8 cellular contexts compared by ENCODE assay signal in genomic region chr9:134024393-134024792, GRCh38. TPM values are rescaled to one million over a fixed set of nuclear protein-coding genes. Genes with fewer than 3 reads are reported as not detected.
DNase-seq lines count a peak whose midpoint lies in the region; ATAC-seq, FAIRE-seq and TF ChIP-seq lines count a peak whose summit lies in the region.

No MANE protein-coding gene starts in this region.

- H3K4me3 Mint-ChIP-seq in Caco-2 (ENCODE audit: unreplicated experiment) (peak overlapping the region; percentile 75), osteocyte (ENCODE audit: unreplicated experiment) (peak overlapping the region; percentile 75)

- H3K4me2 ChIP-seq in PC-3 (ENCODE audit: low read length) (peak overlapping the region; percentile 74), endothelial cell of umbilical vein (ENCODE audit: insufficient read depth, low read length) (peak overlapping the region; percentile 20)

- H3K27me3 ChIP-seq in Caco-2 (replicated peaks; ENCODE audit: control insufficient read depth, insufficient read depth, low read length) (no peaks in the 10 kb centered on the region), PC-3 (ENCODE audit: low read length) (no peaks in the 10 kb centered on the region), endothelial cell of umbilical vein (ENCODE audit: control insufficient read depth in 2 of 2, insufficient read depth in 2 of 2, low read length in 2 of 2) (no peaks in the 10 kb centered on the region)

- CTCF ChIA-PET in Caco-2 (lab: Charles Lee) (interaction anchor here (0.6 to 1.9 kb wide), 4 partner anchors 25 to 676 kb away, joined by 3 to 13 read pairs (median 6); partner anchors contain the start of genes MED22 and RPL7A), PC-3 (lab: Charles Lee) (interaction anchor here (1.1 kb wide), 1 partner anchor 17 kb away, joined by 10 read pairs; no protein-coding TSS in a partner anchor), endothelial cell of umbilical vein (lab: Charles Lee) (interaction anchor here (0.8 to 4.0 kb wide), 3 partner anchors 10 to 242 kb away, joined by 3 to 24 read pairs (median 13); no protein-coding TSS in a partner anchor)

- H3K4me1 Mint-ChIP-seq in Caco-2 (ENCODE audit: low read depth, unreplicated experiment) (no peaks in the 10 kb centered on the region), osteocyte (ENCODE audit: unreplicated experiment) (peaks cover 10% of the 10 kb centered on the region)

- POLR2A ChIA-PET in Caco-2 (lab: Charles Lee) = interaction anchor here (0.6 to 1.1 kb wide), 5 partner anchors 30 to 565 kb away, joined by 4 to 6 read pairs (median 5); partner anchors contain the start of gene WDR5
- POLR2A ChIA-PET in PC-3 (lab: Charles Lee; ENCODE audit: unreplicated experiment) = interaction anchor here (0.5 to 0.6 kb wide), 3 partner anchors 112 to 267 kb away, joined by 5 to 19 read pairs (median 16); partner anchors contain the start of gene WDR5
- POLR2A ChIA-PET in endothelial cell of umbilical vein (lab: Charles Lee) = interaction anchor here (0.6 kb wide), 1 partner anchor 30 kb away, joined by 5 read pairs; no protein-coding TSS in a partner anchor

- no peak for DNase-seq in Caco-2
- DNase-seq in PC-3 = no peak
- DNase-seq in endothelial cell of umbilical vein (ENCODE audit: low read depth, low spot score) = peak; percentile 10
- DNase-seq in osteocyte (ENCODE audit: extremely low spot score, unreplicated experiment) = no peak
- DNase-seq in stimulated activated naive CD4-positive, alpha-beta T cell (lab: John Stamatoyannopoulos, UW) = no peak
- no peak for DNase-seq in NCI-H146 (lab: John Stamatoyannopoulos, UW)
- DNase-seq in NOMO-1 treated with dmso at 0.1 percent for 144 hours (lab: John Stamatoyannopoulos, UW; ENCODE audit: unreplicated experiment) = no peak
- no peak for DNase-seq in head of caudate nucleus

- H3K79me2 ChIP-seq in PC-3 (ENCODE audit: low read length) = no peaks in the 10 kb centered on the region
- H3K79me2 ChIP-seq in endothelial cell of umbilical vein (ENCODE audit: control insufficient read depth, insufficient read depth, low read length) = no peaks in the 10 kb centered on the region

- no peaks in the 10 kb centered on the region for H3K9me2 ChIP-seq in PC-3 (replicated peaks; ENCODE audit: low read length)

- TF ChIP-seq CTCF in Caco-2 (IDR thresholded peaks at IDR 0.05; ENCODE audit: insufficient read depth in 1 of 2, low read depth in 1 of 2, low read length in 1 of 2, severe bottlenecking in 1 of 2, unreplicated experiment in 1 of 2) (no peak), PC-3 (conservative IDR thresholded peaks at IDR 0.05; ENCODE audit: low read depth, low read length) (no peak), endothelial cell of umbilical vein (IDR thresholded peaks at IDR 0.05; ENCODE audit: extremely low read depth in 1 of 2, insufficient read depth in 1 of 2, low read depth in 1 of 2, low read length in 2 of 2) (no peak), osteocyte (IDR thresholded peaks at IDR 0.05) (no peak)

- peaks cover 25% of the 10 kb centered on the region for H3K36me3 Mint-ChIP-seq in Caco-2 (ENCODE audit: insufficient read depth, unreplicated experiment)
- H3K36me3 Mint-ChIP-seq in osteocyte (ENCODE audit: unreplicated experiment) = peaks cover 7% of the 10 kb centered on the region

- H3K27ac ChIP-seq in PC-3 (ENCODE audit: low read length) = no peak overlapping the region
- no peak overlapping the region for H3K27ac ChIP-seq in endothelial cell of umbilical vein (ENCODE audit: insufficient read depth, low read depth, low read length)

- peak overlapping the region; percentile 27 for H3K27ac Mint-ChIP-seq in Caco-2 (ENCODE audit: unreplicated experiment)
- H3K27ac Mint-ChIP-seq in osteocyte (ENCODE audit: unreplicated experiment) = peak overlapping the region; percentile 29

- no peaks in the 10 kb centered on the region for H3K9me1 ChIP-seq in endothelial cell of umbilical vein (replicated peaks; ENCODE audit: control insufficient read depth, extremely low read depth, insufficient read depth, low read length)

- BruUV-seq in Caco-2 (replicated peaks; lab: Mats Ljungman, UMichigan) (no TSS peak), PC-3 (replicated peaks; lab: Mats Ljungman, UMichigan) (TSS peak; percentile 60), endothelial cell of umbilical vein (replicated peaks; lab: Mats Ljungman, UMichigan) (no TSS peak)

- H3K36me3 ChIP-seq in Caco-2 (ENCODE audit: control insufficient read depth, insufficient read depth, low read length) (peaks cover 1% of the 10 kb centered on the region; the same call in 1 of the 2 replicates), PC-3 (ENCODE audit: low read depth, low read length) (no peaks in the 10 kb centered on the region), endothelial cell of umbilical vein (ENCODE audit: control insufficient read depth in 2 of 2, extremely low read depth in 1 of 2, insufficient read depth in 2 of 2, low read length in 2 of 2) (peaks cover 0 to 1% of the 10 kb centered on the region in 2 experiments)

- TF ChIP-seq POLR2A in endothelial cell of umbilical vein (IDR thresholded peaks at IDR 0.05; ENCODE audit: low read depth, low read length) = no peak

- H3F3A ChIP-seq in PC-3 (ENCODE audit: low read length, unreplicated experiment) = no peaks in the 10 kb centered on the region

- H3K9ac ChIP-seq in PC-3 (ENCODE audit: low read length) = no peak overlapping the region
- no peak overlapping the region for H3K9ac ChIP-seq in endothelial cell of umbilical vein (replicated peaks; ENCODE audit: extremely low read depth, insufficient read depth, low read length)

- ATAC-seq in PC-3 = no peak; the same call in 1 of the 2 replicates

- intact Hi-C loops in Caco-2 (cut with micrococcal nuclease; ENCODE audit: unreplicated experiment) (no loop called here), PC-3 (cut with micrococcal nuclease) (loop anchor here (2.0 kb wide), 1 partner anchor 44 kb away; the partner anchor contains the start of gene BRD3), endothelial cell of umbilical vein (cut with micrococcal nuclease) (loop anchor here (2.0 kb wide), 1 partner anchor 32 kb away; the partner anchor contains the start of gene VAV2), head of caudate nucleus (cut with DNase I) (no loop called here)

- no peak for FAIRE-seq in endothelial cell of umbilical vein (lab: Jason Lieb, UNC)

- no peaks in the 10 kb centered on the region for H3K9me3 Mint-ChIP-seq in Caco-2 (ENCODE audit: unreplicated experiment)
- H3K9me3 Mint-ChIP-seq in osteocyte (ENCODE audit: unreplicated experiment) = no peaks in the 10 kb centered on the region

- H3K9me3 ChIP-seq in Caco-2 (no peaks in the 10 kb centered on the region), PC-3 (ENCODE audit: low read length) (no peaks in the 10 kb centered on the region), endothelial cell of umbilical vein (replicated peaks; ENCODE audit: control insufficient read depth, insufficient read depth, low read length) (no peaks in the 10 kb centered on the region)

- dilution Hi-C loops in endothelial cell of umbilical vein (cut with MboI; ENCODE audit: extremely low pct_ligation_motif_present, low sequenced_read_pairs) = no loop called here

- H3K4me1 ChIP-seq in Caco-2 = 0 out of 2 replicates have a peak, but pooled peaks cover 4% of the 10 kb centered on the region
- peaks cover 4% of the 10 kb centered on the region for H3K4me1 ChIP-seq in PC-3 (ENCODE audit: insufficient read depth, low read length)
- peaks cover 5% of the 10 kb centered on the region for H3K4me1 ChIP-seq in endothelial cell of umbilical vein (ENCODE audit: control insufficient read depth, extremely low read depth, insufficient read depth, low read length)

- H3K27me3 Mint-ChIP-seq in Caco-2 (ENCODE audit: insufficient read depth, unreplicated experiment) = no peaks in the 10 kb centered on the region
- no peaks in the 10 kb centered on the region for H3K27me3 Mint-ChIP-seq in osteocyte (ENCODE audit: unreplicated experiment)

- H4K20me1 ChIP-seq in PC-3 (ENCODE audit: low read length) (no peaks in the 10 kb centered on the region), endothelial cell of umbilical vein (replicated peaks; ENCODE audit: control insufficient read depth, extremely low read depth, insufficient read depth, low read length) (no peaks in the 10 kb centered on the region)

- H3K4me3 ChIP-seq in Caco-2 (ENCODE audit: low read depth, low read length) (peak overlapping the region; percentile 25; the same call in 1 of the 2 replicates), PC-3 (ENCODE audit: low read length) (peak overlapping the region; percentile 50; the same call in 1 of the 2 replicates), endothelial cell of umbilical vein (replicated peaks in 1 of 3; ENCODE audit: insufficient read depth in 1 of 3, low read depth in 1 of 3, low read length in 3 of 3) (peak overlapping the region in 1 of 3 experiments; percentile 28)

- peak overlapping the region; percentile 53; the same call in 1 of the 2 replicates for H2AFZ ChIP-seq in PC-3 (ENCODE audit: low read length)
- peak overlapping the region; percentile 75 for H2AFZ ChIP-seq in endothelial cell of umbilical vein (ENCODE audit: low read depth, low read length)

RNA-seq across cellular contexts. Expression of gene BRD3OS, which starts 0.9 kb away (rescaled TPM):
- 9.1 and 9.4 TPM in 2 replicates for total RNA-seq in Caco-2 (2022)
- total RNA-seq in PC-3 (2014; rRNA removed) = 13.6 and 19.9 TPM in 2 replicates
- total RNA-seq in endothelial cell of umbilical vein = 15.4 and 18.2 TPM in 2 replicates
- polyA plus RNA-seq in endothelial cell of umbilical vein = 10.6 and 11.9 TPM in 2 replicates
- 11.8 and 13.1 TPM in 2 replicates for polyA plus RNA-seq in endothelial cell of umbilical vein (2011; cell fraction: cytosol; rRNA removed)
- 7.0 and 8.3 TPM in 2 replicates for polyA plus RNA-seq in endothelial cell of umbilical vein (2011; cell fraction: nucleus; rRNA removed)
- 13.4 and 13.5 TPM in 2 replicates for polyA plus RNA-seq in endothelial cell of umbilical vein (2012)
- 6.8 and 10.0 TPM in 2 replicates for polyA minus RNA-seq in endothelial cell of umbilical vein
- 8.9 TPM for polyA minus RNA-seq in endothelial cell of umbilical vein (2011; cell fraction: cytosol; rRNA and poly(A)+ RNA removed)
- 2.3 and 4.9 TPM in 2 replicates for polyA minus RNA-seq in endothelial cell of umbilical vein (2011; cell fraction: nucleus; rRNA and poly(A)+ RNA removed)
- 19.9 and 22.0 TPM in 2 replicates for total RNA-seq in osteocyte

RNA-seq across cellular contexts. Expression of gene VAV2, which starts 32.3 kb away (rescaled TPM):
- total RNA-seq in Caco-2 (2022) (51.8 and 55.3 TPM in 2 replicates), PC-3 (2014; rRNA removed) (9.7 and 15.9 TPM in 2 replicates), endothelial cell of umbilical vein (29.9 and 30.6 TPM in 2 replicates), osteocyte (21.5 and 24.4 TPM in 2 replicates)
- 8.6 and 10.6 TPM in 2 replicates for polyA plus RNA-seq in endothelial cell of umbilical vein
- 14.4 and 14.8 TPM in 2 replicates for polyA plus RNA-seq in endothelial cell of umbilical vein (2011; cell fraction: cytosol; rRNA removed)
- 32.0 and 32.3 TPM in 2 replicates for polyA plus RNA-seq in endothelial cell of umbilical vein (2011; cell fraction: nucleus; rRNA removed)
- 18.8 and 23.8 TPM in 2 replicates for polyA plus RNA-seq in endothelial cell of umbilical vein (2012)
- 22.5 and 22.6 TPM in 2 replicates for polyA minus RNA-seq in endothelial cell of umbilical vein
- 24.8 TPM for polyA minus RNA-seq in endothelial cell of umbilical vein (2011; cell fraction: cytosol; rRNA and poly(A)+ RNA removed)
- polyA minus RNA-seq in endothelial cell of umbilical vein (2011; cell fraction: nucleus; rRNA and poly(A)+ RNA removed) = 18.1 TPM in 2 replicates

RNA-seq across cellular contexts. Expression of gene BRD3, which starts 43.4 kb away (rescaled TPM):
- total RNA-seq in Caco-2 (2022) (57.5 and 58.3 TPM in 2 replicates), PC-3 (2014; rRNA removed) (4.4 and 5.5 TPM in 2 replicates), endothelial cell of umbilical vein (47.1 and 54.1 TPM in 2 replicates), osteocyte (56.2 and 63.8 TPM in 2 replicates)
- polyA plus RNA-seq in endothelial cell of umbilical vein = 10.5 and 13.7 TPM in 2 replicates
- 9.3 and 10.5 TPM in 2 replicates for polyA plus RNA-seq in endothelial cell of umbilical vein (2011; cell fraction: cytosol; rRNA removed)
- polyA plus RNA-seq in endothelial cell of umbilical vein (2011; cell fraction: nucleus; rRNA removed) = 16.5 and 20.1 TPM in 2 replicates
- 18.5 and 24.5 TPM in 2 replicates for polyA plus RNA-seq in endothelial cell of umbilical vein (2012)
- 11.4 and 13.8 TPM in 2 replicates for polyA minus RNA-seq in endothelial cell of umbilical vein
- 30.0 TPM for polyA minus RNA-seq in endothelial cell of umbilical vein (2011; cell fraction: cytosol; rRNA and poly(A)+ RNA removed)
- 11.8 and 17.2 TPM in 2 replicates for polyA minus RNA-seq in endothelial cell of umbilical vein (2011; cell fraction: nucleus; rRNA and poly(A)+ RNA removed)

Comparison
In these comparisons a context has a peak if more than half of its experiments do, and no peak if none do; other contexts are left out.
1. intact Hi-C loops: an anchor here in PC-3 (2.0 kb wide) and endothelial cell of umbilical vein (2.0 kb wide); none called in Caco-2 and head of caudate nucleus.